ENCODE assay signal across 6 cellular contexts in genomic region chr11:65898656-65899355, GRCh38. TPM values are rescaled to one million over a fixed set of nuclear protein-coding genes. Genes with fewer than 3 reads are reported as not detected.
DNase-seq lines count a peak whose midpoint lies in the region; ATAC-seq and TF ChIP-seq lines count a peak whose summit lies in the region.

No MANE protein-coding gene starts in this region.

- H4K20me1 ChIP-seq in smooth muscle cell (ENCODE audit: low read depth), result peaks cover 45% of the 10 kb centered on the region

- H3K9ac ChIP-seq in smooth muscle cell (ENCODE audit: low read depth), result peak overlapping the region; percentile 99

- in situ Hi-C loops in Panc1 (cut with HindIII; ENCODE audit: low pct_unique_long_range_greater_than_20kb, low sequenced_read_pairs), result no loop called here

- CTCF ChIA-PET in Panc1 (lab: Charles Lee), result interaction anchor here (0.7 kb wide), 1 partner anchor 16 kb away, joined by 10 read pairs; no protein-coding TSS in a partner anchor

- no peak overlapping the region for H2AFZ ChIP-seq in smooth muscle cell (ENCODE audit: low read depth)

- H3K4me3 ChIP-seq in Panc1 (ENCODE audit: low read depth in 2 of 2, low read length in 2 of 2) (peak overlapping the region; percentile 82 to 89), smooth muscle cell (peak overlapping the region; percentile 89)

- H3K27ac ChIP-seq in Panc1 (ENCODE audit: low read length), result peak overlapping the region; percentile 87
- peak overlapping the region; percentile 82 for H3K27ac ChIP-seq in smooth muscle cell (ENCODE audit: low read depth)

- peaks cover 54% of the 10 kb centered on the region for H3K79me2 ChIP-seq in smooth muscle cell (ENCODE audit: low read depth)

- H3K4me2 ChIP-seq in smooth muscle cell, result peak overlapping the region; percentile 99

- ATAC-seq in Panc1 (no peak), HG03135 (IDR thresholded peaks at IDR 0.05; ENCODE audit: unreplicated experiment) (no peak)

- POLR2A ChIA-PET in Panc1 (lab: Charles Lee), result interaction anchor here (0.5 to 4.4 kb wide), 12 partner anchors 8 to 1059 kb away, joined by 3 to 37 read pairs (median 6); partner anchors contain the start of genes CCDC85B and FIBP

- H3K27me3 ChIP-seq in Panc1 (ENCODE audit: control insufficient read depth, insufficient read depth, low read length), result no peaks in the 10 kb centered on the region
- no peaks in the 10 kb centered on the region for H3K27me3 ChIP-seq in smooth muscle cell (ENCODE audit: low read depth)

- WGBS in smooth muscle cell (ENCODE audit: low lambda C conversion rate), result 28% methylated on average over 22 of the region's 28 CpGs

- TSS peak; percentile 66 for BruUV-seq in Panc1 (replicated peaks; lab: Mats Ljungman, UMichigan)

- H3K4me1 ChIP-seq in Panc1 (ENCODE audit: control insufficient read depth, insufficient read depth, low read length) (peaks cover 66% of the 10 kb centered on the region), smooth muscle cell (ENCODE audit: low read depth) (peaks cover 25% of the 10 kb centered on the region)

- TF ChIP-seq POLR2A in erythroblast (IDR thresholded peaks at IDR 0.05; ENCODE audit: low read length), result peak; percentile 65

- H3K9me3 ChIP-seq in Panc1 (ENCODE audit: control insufficient read depth, insufficient read depth, low read depth, low read length) (no peaks in the 10 kb centered on the region), smooth muscle cell (replicated peaks; ENCODE audit: low read depth) (no peaks in the 10 kb centered on the region)

- peaks cover 26% of the 10 kb centered on the region for H3F3A ChIP-seq in smooth muscle cell (ENCODE audit: low read depth)

- intact Hi-C loops in Panc1 (cut with micrococcal nuclease; ENCODE audit: unreplicated experiment), result no loop called here

- H3K36me3 ChIP-seq in Panc1 (ENCODE audit: control insufficient read depth, insufficient read depth, low read length) (no peaks in the 10 kb centered on the region; the same call in 1 of the 2 replicates), smooth muscle cell (ENCODE audit: low read depth) (no peaks in the 10 kb centered on the region)

- TF ChIP-seq CTCF in Panc1 (IDR thresholded peaks at IDR 0.05) (no peak), smooth muscle cell (IDR thresholded peaks at IDR 0.05; ENCODE audit: borderline replicate concordance, insufficient read depth, poor library complexity, severe bottlenecking) (no peak)

- DNase-seq in Panc1 (ENCODE audit: low read depth, low spot score) (no peak), erythroblast (lab: John Stamatoyannopoulos, UW) (peak in 1 of 2 experiments; percentile 54), smooth muscle cell (lab: John Stamatoyannopoulos, UW; ENCODE audit: unreplicated experiment) (no peak), NCI-H526 (lab: John Stamatoyannopoulos, UW) (no peak), dermis blood vessel endothelial cell (no peak)

RNA-seq across cellular contexts. Expression of gene FOSL1, which starts 1.4 kb away (rescaled TPM):
- total RNA-seq in Panc1 (2021; ENCODE audit: unreplicated experiment) (186 TPM), smooth muscle cell (12.5 and 15.8 TPM in 2 replicates), dermis blood vessel endothelial cell (3.6 and 4.9 TPM in 2 replicates)
- polyA plus RNA-seq in Panc1 (2012; ENCODE audit: insufficient read length), result 149 TPM
- 26.1 and 49.8 TPM in 2 replicates for polyA plus RNA-seq in smooth muscle cell

RNA-seq across cellular contexts. Expression of gene CCDC85B, which starts 8.3 kb away (rescaled TPM):
- 85.4 TPM for total RNA-seq in Panc1 (2021; ENCODE audit: unreplicated experiment)
- polyA plus RNA-seq in Panc1 (2012; ENCODE audit: insufficient read length), result 188 TPM
- total RNA-seq in smooth muscle cell, result 15.7 and 19.5 TPM in 2 replicates
- polyA plus RNA-seq in smooth muscle cell, result 55.7 and 80.4 TPM in 2 replicates
- total RNA-seq in dermis blood vessel endothelial cell, result 69.3 and 163 TPM in 2 replicates

RNA-seq across cellular contexts. Expression of gene FIBP, which starts 10.5 kb away (rescaled TPM):
- total RNA-seq in Panc1 (2021; ENCODE audit: unreplicated experiment) (105 TPM), smooth muscle cell (109 and 118 TPM in 2 replicates), dermis blood vessel endothelial cell (161 and 189 TPM in 2 replicates)
- 154 TPM for polyA plus RNA-seq in Panc1 (2012; ENCODE audit: insufficient read length)
- polyA plus RNA-seq in smooth muscle cell, result 111 and 114 TPM in 2 replicates

RNA-seq across cellular contexts. Expression of gene CTSW, which starts 19.2 kb away (rescaled TPM):
- not detected for total RNA-seq in Panc1 (2021; ENCODE audit: unreplicated experiment)
- polyA plus RNA-seq in Panc1 (2012; ENCODE audit: insufficient read length), result not detected
- not detected in 2 replicates for total RNA-seq in smooth muscle cell
- 0.52 TPM in 1 of 2 replicates, not detected in the other for polyA plus RNA-seq in smooth muscle cell
- not detected in 2 replicates for total RNA-seq in dermis blood vessel endothelial cell

RNA-seq across cellular contexts. Expression of gene C11orf68, which starts 20.1 kb away (rescaled TPM):
- total RNA-seq in Panc1 (2021; ENCODE audit: unreplicated experiment) (84.7 TPM), smooth muscle cell (32.0 and 41.2 TPM in 2 replicates), dermis blood vessel endothelial cell (17.0 and 20.0 TPM in 2 replicates)
- 90.5 TPM for polyA plus RNA-seq in Panc1 (2012; ENCODE audit: insufficient read length)
- polyA plus RNA-seq in smooth muscle cell, result 90.8 and 99.5 TPM in 2 replicates

Comparison
In these comparisons a context has a peak if more than half of its experiments do, and no peak if none do; other contexts are left out.
1. RNA of gene FOSL1, which starts 1.4 kb away (total RNA-seq): 186 TPM in Panc1 (single experiment); 12.5 to 15.8 TPM in smooth muscle cell and 3.6 to 4.9 TPM in dermis blood vessel endothelial cell; every median in the first group is over 10 times any median in the second.